Comparison of ENCODE assay signal across 1 cellular context in the genomic region with DNA sequence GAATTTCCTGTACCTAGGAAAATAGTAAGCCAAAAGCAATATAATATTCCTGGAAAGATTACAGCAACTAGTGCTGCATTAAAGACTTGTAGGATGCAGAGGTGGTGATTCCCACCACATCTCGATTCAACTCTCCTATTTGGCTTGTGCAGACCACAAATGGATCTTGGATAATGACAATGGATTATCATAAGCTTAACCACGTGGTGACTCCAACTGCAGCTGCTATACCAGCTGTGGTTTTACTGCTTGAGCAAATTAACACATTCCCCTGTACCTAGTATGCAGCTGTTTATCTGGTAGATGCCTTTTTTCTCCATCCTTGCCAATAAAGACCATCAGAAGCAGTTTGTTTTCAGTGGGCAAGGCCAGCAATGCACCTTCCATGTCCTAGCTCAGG.
TF ChIP-seq lines count a peak whose summit lies in the region.

No MANE protein-coding gene starts in this region.

TF ChIP-seq in GM23338, 12 proteins besides CTCF, POLR2A, EP300 and RAD21 (continued from another document):
- TF ChIP-seq, protein P1, sequence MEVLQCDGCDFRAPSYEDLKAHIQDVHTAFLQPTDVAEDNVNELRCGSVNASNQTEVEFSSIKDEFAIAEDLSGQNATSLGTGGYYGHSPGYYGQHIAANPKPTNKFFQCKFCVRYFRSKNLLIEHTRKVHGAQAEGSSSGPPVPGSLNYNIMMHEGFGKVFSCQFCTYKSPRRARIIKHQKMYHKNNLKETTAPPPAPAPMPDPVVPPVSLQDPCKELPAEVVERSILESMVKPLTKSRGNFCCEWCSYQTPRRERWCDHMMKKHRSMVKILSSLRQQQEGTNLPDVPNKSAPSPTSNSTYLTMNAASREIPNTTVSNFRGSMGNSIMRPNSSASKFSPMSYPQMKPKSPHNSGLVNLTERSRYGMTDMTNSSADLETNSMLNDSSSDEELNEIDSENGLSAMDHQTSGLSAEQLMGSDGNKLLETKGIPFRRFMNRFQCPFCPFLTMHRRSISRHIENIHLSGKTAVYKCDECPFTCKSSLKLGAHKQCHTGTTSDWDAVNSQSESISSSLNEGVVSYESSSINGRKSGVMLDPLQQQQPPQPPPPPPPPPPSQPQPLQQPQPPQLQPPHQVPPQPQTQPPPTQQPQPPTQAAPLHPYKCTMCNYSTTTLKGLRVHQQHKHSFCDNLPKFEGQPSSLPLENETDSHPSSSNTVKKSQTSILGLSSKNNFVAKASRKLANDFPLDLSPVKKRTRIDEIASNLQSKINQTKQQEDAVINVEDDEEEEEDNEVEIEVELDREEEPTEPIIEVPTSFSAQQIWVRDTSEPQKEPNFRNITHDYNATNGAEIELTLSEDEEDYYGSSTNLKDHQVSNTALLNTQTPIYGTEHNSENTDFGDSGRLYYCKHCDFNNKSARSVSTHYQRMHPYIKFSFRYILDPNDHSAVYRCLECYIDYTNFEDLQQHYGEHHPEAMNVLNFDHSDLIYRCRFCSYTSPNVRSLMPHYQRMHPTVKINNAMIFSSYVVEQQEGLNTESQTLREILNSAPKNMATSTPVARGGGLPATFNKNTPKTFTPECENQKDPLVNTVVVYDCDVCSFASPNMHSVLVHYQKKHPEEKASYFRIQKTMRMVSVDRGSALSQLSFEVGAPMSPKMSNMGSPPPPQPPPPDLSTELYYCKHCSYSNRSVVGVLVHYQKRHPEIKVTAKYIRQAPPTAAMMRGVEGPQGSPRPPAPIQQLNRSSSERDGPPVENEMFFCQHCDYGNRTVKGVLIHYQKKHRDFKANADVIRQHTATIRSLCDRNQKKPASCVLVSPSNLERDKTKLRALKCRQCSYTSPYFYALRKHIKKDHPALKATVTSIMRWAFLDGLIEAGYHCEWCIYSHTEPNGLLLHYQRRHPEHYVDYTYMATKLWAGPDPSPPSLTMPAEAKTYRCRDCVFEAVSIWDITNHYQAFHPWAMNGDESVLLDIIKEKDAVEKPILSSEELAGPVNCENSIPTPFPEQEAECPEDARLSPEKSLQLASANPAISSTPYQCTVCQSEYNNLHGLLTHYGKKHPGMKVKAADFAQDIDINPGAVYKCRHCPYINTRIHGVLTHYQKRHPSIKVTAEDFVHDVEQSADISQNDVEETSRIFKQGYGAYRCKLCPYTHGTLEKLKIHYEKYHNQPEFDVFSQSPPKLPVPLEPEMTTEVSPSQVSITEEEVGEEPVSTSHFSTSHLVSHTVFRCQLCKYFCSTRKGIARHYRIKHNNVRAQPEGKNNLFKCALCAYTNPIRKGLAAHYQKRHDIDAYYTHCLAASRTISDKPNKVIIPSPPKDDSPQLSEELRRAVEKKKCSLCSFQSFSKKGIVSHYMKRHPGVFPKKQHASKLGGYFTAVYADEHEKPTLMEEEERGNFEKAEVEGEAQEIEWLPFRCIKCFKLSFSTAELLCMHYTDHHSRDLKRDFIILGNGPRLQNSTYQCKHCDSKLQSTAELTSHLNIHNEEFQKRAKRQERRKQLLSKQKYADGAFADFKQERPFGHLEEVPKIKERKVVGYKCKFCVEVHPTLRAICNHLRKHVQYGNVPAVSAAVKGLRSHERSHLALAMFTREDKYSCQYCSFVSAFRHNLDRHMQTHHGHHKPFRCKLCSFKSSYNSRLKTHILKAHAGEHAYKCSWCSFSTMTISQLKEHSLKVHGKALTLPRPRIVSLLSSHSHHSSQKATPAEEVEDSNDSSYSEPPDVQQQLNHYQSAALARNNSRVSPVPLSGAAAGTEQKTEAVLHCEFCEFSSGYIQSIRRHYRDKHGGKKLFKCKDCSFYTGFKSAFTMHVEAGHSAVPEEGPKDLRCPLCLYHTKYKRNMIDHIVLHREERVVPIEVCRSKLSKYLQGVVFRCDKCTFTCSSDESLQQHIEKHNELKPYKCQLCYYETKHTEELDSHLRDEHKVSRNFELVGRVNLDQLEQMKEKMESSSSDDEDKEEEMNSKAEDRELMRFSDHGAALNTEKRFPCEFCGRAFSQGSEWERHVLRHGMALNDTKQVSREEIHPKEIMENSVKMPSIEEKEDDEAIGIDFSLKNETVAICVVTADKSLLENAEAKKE (CRISPR knock-in tag; IDR thresholded peaks at IDR 0.05), result no peak
- TF ChIP-seq POLR2AphosphoS5 (IDR thresholded peaks at IDR 0.05; ENCODE audit: low read depth), result no peak
